In genomic region chr5:65926893-65927292, GRCh38 we compare ENCODE assay signal across 2 cellular contexts.
TF ChIP-seq lines count a peak whose summit lies in the region.

No MANE protein-coding gene starts in this region.

TF ChIP-seq in A549, 52 proteins besides CTCF, POLR2A, EP300 and RAD21 (continued from another document):
- TF ChIP-seq, protein P1, sequence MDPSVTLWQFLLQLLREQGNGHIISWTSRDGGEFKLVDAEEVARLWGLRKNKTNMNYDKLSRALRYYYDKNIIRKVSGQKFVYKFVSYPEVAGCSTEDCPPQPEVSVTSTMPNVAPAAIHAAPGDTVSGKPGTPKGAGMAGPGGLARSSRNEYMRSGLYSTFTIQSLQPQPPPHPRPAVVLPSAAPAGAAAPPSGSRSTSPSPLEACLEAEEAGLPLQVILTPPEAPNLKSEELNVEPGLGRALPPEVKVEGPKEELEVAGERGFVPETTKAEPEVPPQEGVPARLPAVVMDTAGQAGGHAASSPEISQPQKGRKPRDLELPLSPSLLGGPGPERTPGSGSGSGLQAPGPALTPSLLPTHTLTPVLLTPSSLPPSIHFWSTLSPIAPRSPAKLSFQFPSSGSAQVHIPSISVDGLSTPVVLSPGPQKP (IDR thresholded peaks at IDR 0.05; ENCODE audit: low read depth, low read length) = no peak
- TF ChIP-seq PHF8 (IDR thresholded peaks at IDR 0.05; ENCODE audit: borderline replicate concordance, low read depth) (no peak), FOSL2 (IDR thresholded peaks at IDR 0.05) (no peak), FOSL2 (CRISPR knock-in tag; IDR thresholded peaks at IDR 0.05) (no peak), RNF2 (IDR thresholded peaks at IDR 0.05; ENCODE audit: borderline replicate concordance, low read depth) (no peak), JUN (IDR thresholded peaks at IDR 0.05) (no peak), RCOR1 (IDR thresholded peaks at IDR 0.05; ENCODE audit: low read depth, low read length) (no peak)
- TF ChIP-seq, protein P2, sequence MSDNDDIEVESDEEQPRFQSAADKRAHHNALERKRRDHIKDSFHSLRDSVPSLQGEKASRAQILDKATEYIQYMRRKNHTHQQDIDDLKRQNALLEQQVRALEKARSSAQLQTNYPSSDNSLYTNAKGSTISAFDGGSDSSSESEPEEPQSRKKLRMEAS (IDR thresholded peaks at IDR 0.05) = no peak

TF ChIP-seq in WTC11, 78 proteins besides CTCF, POLR2A, EP300 and RAD21 (continued from another document):
- TF ChIP-seq STAT6 (CRISPR knock-in tag; conservative IDR thresholded peaks at IDR 0.05; ENCODE audit: low read depth) (no peak), NFATC4 (CRISPR knock-in tag; IDR thresholded peaks at IDR 0.05) (no peak)
